In genomic region chr19:18931316-18932162, GRCh38 we compare ENCODE assay signal across 15 cellular contexts. TPM values are rescaled to one million over a fixed set of nuclear protein-coding genes. Genes with fewer than 3 reads are reported as not detected.
DNase-seq lines count a peak whose midpoint lies in the region; ATAC-seq, FAIRE-seq and TF ChIP-seq lines count a peak whose summit lies in the region.
"Had no signal": no experiment of that assay in that cellular context is flagged by ENCODE, and none has a peak within 500 bp of the region (broad histone marks: within the 10 kb centered on the region; RNA-seq: fewer than 3 reads in every experiment).

No MANE protein-coding gene starts in this region.

- no peaks in the 10 kb centered on the region for H3K9me3 ChIP-seq in HUES6 (ENCODE audit: control insufficient read depth, insufficient read depth, low read depth, low read length)
- no peaks in the 10 kb centered on the region for H3K9me3 ChIP-seq in T-helper 17 cell (ENCODE audit: control insufficient read depth, low read length, poor library complexity, severe bottlenecking)
- no peaks in the 10 kb centered on the region for H3K9me3 ChIP-seq in esophagus muscularis mucosa
- peaks cover 5% of the 10 kb centered on the region for H3K9me3 ChIP-seq in trophoblast cell (ENCODE audit: insufficient read depth, low read depth, low read length)
- H3K9me3 ChIP-seq: SJSA1 had no signal

- FAIRE-seq in HTR-8/SVneo (lab: Jason Lieb, UNC): no peak

- no peak overlapping the region for H2BK12ac ChIP-seq in trophoblast cell (ENCODE audit: low read length)

- H3K4me2 ChIP-seq in trophoblast cell (ENCODE audit: low read length): no peak overlapping the region

- H3K36me3 ChIP-seq in HUES6 (ENCODE audit: control insufficient read depth, insufficient read depth, low read length): peaks cover 24% of the 10 kb centered on the region
- H3K36me3 ChIP-seq in esophagus muscularis mucosa: peaks cover 15 to 84% (median 66%) of the 10 kb centered on the region in 4 donors
- H3K36me3 ChIP-seq in trophoblast cell (ENCODE audit: control insufficient read depth in 1 of 2, insufficient read depth in 2 of 2, low read length in 2 of 2): peaks cover 50 to 56% of the 10 kb centered on the region in 2 experiments

- no peak overlapping the region for H2BK120ac ChIP-seq in trophoblast cell (ENCODE audit: insufficient read depth, low read length, poor library complexity)

- H3K4me1 ChIP-seq in HUES6 (ENCODE audit: control insufficient read depth, insufficient read depth, low read length): peaks cover 6% of the 10 kb centered on the region
- H3K4me1 ChIP-seq in esophagus muscularis mucosa: peaks cover 0 to 14% (median 12%) of the 10 kb centered on the region in 4 donors
- H3K4me1 ChIP-seq in trophoblast cell (ENCODE audit: control insufficient read depth in 1 of 2, insufficient read depth in 2 of 2, low read length in 2 of 2): peaks cover 5 to 8% of the 10 kb centered on the region in 2 experiments
- H3K4me1 ChIP-seq: SJSA1 had no signal

- H4K91ac ChIP-seq in trophoblast cell (ENCODE audit: low read depth, low read length): no peak overlapping the region

- H4K8ac ChIP-seq in trophoblast cell (ENCODE audit: low read depth, low read length): no peak overlapping the region

- 0 out of 2 replicates have a peak, but pooled peaks cover 3% of the 10 kb centered on the region for H3K27me3 ChIP-seq in HUES6 (ENCODE audit: control insufficient read depth, insufficient read depth, low read length)
- no peaks in the 10 kb centered on the region for H3K27me3 ChIP-seq in esophagus muscularis mucosa
- no peaks in the 10 kb centered on the region for H3K27me3 ChIP-seq in trophoblast cell (ENCODE audit: insufficient read depth, low read length)
- H3K27me3 ChIP-seq: SJSA1 had no signal

- no peak for ATAC-seq in T-helper 17 cell

- H2BK5ac ChIP-seq in trophoblast cell (ENCODE audit: low read depth, low read length, poor library complexity): no peak overlapping the region

- no peak overlapping the region for H2AK5ac ChIP-seq in trophoblast cell (ENCODE audit: low read length)

- peak overlapping the region; percentile 83 for H3K4me3 Mint-ChIP-seq in T-helper 17 cell
- H3K4me3 Mint-ChIP-seq in progenitor cell of endocrine pancreas (ENCODE audit: low read depth): no peak overlapping the region

- H3K4me1 Mint-ChIP-seq in T-helper 17 cell (peaks cover 4% of the 10 kb centered on the region), progenitor cell of endocrine pancreas (ENCODE audit: low read depth) (no peaks in the 10 kb centered on the region)

- H3K14ac ChIP-seq in trophoblast cell (ENCODE audit: low read length): no peak overlapping the region

- DNase-seq in T-helper 17 cell (no peak), esophagus muscularis mucosa (ENCODE audit: extremely low spot score) (no peak), trophoblast cell (no peak), HTR-8/SVneo (ENCODE audit: insufficient read length, low spot score) (no peak), progenitor cell of endocrine pancreas (ENCODE audit: low spot score, unreplicated experiment) (no peak), COLO668 (lab: John Stamatoyannopoulos, UW; ENCODE audit: unreplicated experiment) (no peak)
- no peak for DNase-seq in stimulated activated naive CD4-positive, alpha-beta T cell treated with Interleukin-2 at 50 U/mL for 16 hours (lab: John Stamatoyannopoulos, UW)
- DNase-seq: GF-D8, NCI-H1092 treated with DMSO at 0.1 percent for 48 hours, NCI-H1694, NCI-H2107, NCI-H345 had no signal

- H4K12ac ChIP-seq in trophoblast cell (ENCODE audit: low read depth, low read length): no peak overlapping the region

- H3K4me3 ChIP-seq in HUES6 (ENCODE audit: low read depth, low read length) (peak overlapping the region; percentile 27; the same call in 1 of the 2 replicates), esophagus muscularis mucosa (peak overlapping the region in 3 of 4 donors; percentile 24 to 31 (median 29)), trophoblast cell (ENCODE audit: low read depth, low read length) (peak overlapping the region; percentile 26)
- H3K4me3 ChIP-seq: SJSA1 had no signal

- H3K27ac Mint-ChIP-seq in T-helper 17 cell (no peak overlapping the region), progenitor cell of endocrine pancreas (no peak overlapping the region)
- H3K27ac Mint-ChIP-seq: CD8-positive, alpha-beta T cell had no signal

- no peak overlapping the region for H3K23ac ChIP-seq in trophoblast cell (ENCODE audit: low read length)

- TF ChIP-seq CTCF in esophagus muscularis mucosa (IDR thresholded peaks at IDR 0.05): no peak
- no peak for TF ChIP-seq CTCF in progenitor cell of endocrine pancreas (IDR thresholded peaks at IDR 0.05; ENCODE audit: unreplicated experiment)

- H3K79me1 ChIP-seq in trophoblast cell (ENCODE audit: low read length): no peaks in the 10 kb centered on the region

- 77% methylated on average over 17 of the region's 34 CpGs for WGBS in esophagus muscularis mucosa
- WGBS in trophoblast cell (ENCODE audit: extremely low coverage, insufficient coverage, insufficient read length): no CpG with 5 or more reads among the region's 34 CpGs

- H3K79me2 ChIP-seq in trophoblast cell (ENCODE audit: control insufficient read depth, insufficient read depth, low read length, poor library complexity): no peaks in the 10 kb centered on the region

- H3K9me3 Mint-ChIP-seq in progenitor cell of endocrine pancreas (ENCODE audit: low read depth): no peaks in the 10 kb centered on the region
- H3K9me3 Mint-ChIP-seq: CD8-positive, alpha-beta T cell had no signal

- H3K9ac ChIP-seq in HUES6 (ENCODE audit: low read length) (no peak overlapping the region), trophoblast cell (ENCODE audit: low read length) (no peak overlapping the region)

- peaks cover 9% of the 10 kb centered on the region for H3K27me3 Mint-ChIP-seq in T-helper 17 cell
- H3K27me3 Mint-ChIP-seq in progenitor cell of endocrine pancreas: no peaks in the 10 kb centered on the region

- H3K18ac ChIP-seq in trophoblast cell (ENCODE audit: low read length): no peak overlapping the region

- H3K36me3 Mint-ChIP-seq in T-helper 17 cell (ENCODE audit: low read depth) (no peaks in the 10 kb centered on the region), progenitor cell of endocrine pancreas (ENCODE audit: insufficient read depth) (peaks cover 20% of the 10 kb centered on the region)

- TF ChIP-seq POLR2A in esophagus muscularis mucosa (IDR thresholded peaks at IDR 0.05; ENCODE audit: low read depth): no peak

- no peak overlapping the region for H3K4ac ChIP-seq in trophoblast cell (ENCODE audit: low read depth, low read length)

- H2AFZ ChIP-seq in trophoblast cell (ENCODE audit: insufficient read depth, low read length, poor library complexity): no peak overlapping the region

- H3K27ac ChIP-seq in HUES6 (ENCODE audit: low read depth, low read length): no peak overlapping the region
- H3K27ac ChIP-seq in esophagus muscularis mucosa (replicated peaks in 1 of 4): peak overlapping the region in 1 of 4 donors; percentile 36
- no peak overlapping the region for H3K27ac ChIP-seq in trophoblast cell (ENCODE audit: low read depth, low read length)
- H3K27ac ChIP-seq: SJSA1 had no signal

- intact Hi-C loops in esophagus muscularis mucosa (cut with DNase I): loop anchor here (10.0 kb wide), 1 partner anchor 53 kb away; no protein-coding TSS in a partner anchor

- no peak for TF ChIP-seq EP300 in esophagus muscularis mucosa (IDR thresholded peaks at IDR 0.05)

RNA-seq across cellular contexts. Expression of gene HOMER3, which starts 9.5 kb away (rescaled TPM):
- total RNA-seq in T-helper 17 cell (1 to 10 TPM; 3.3 to 4.7 TPM), esophagus muscularis mucosa (10 to 100 TPM; 26.7 to 47.8 (median 39.1) TPM), progenitor cell of endocrine pancreas (64.5 and 69.4 TPM in 2 replicates)
- 29.5 and 31.8 TPM in 2 replicates for polyA plus RNA-seq in trophoblast cell (2013)

RNA-seq across cellular contexts. Expression of gene DDX49, which starts 12.0 kb away (rescaled TPM):
- 10 to 100 TPM; 45.2 to 49.1 TPM for total RNA-seq in T-helper 17 cell
- 10 to 100 TPM; 38.4 to 42.6 (median 41.7) TPM for total RNA-seq in esophagus muscularis mucosa
- 21.8 TPM in 2 replicates for polyA plus RNA-seq in trophoblast cell (2013)
- total RNA-seq in progenitor cell of endocrine pancreas: 44.4 and 44.7 TPM in 2 replicates

RNA-seq across cellular contexts. Expression of gene COPE, which starts 12.4 kb away (rescaled TPM):
- total RNA-seq in T-helper 17 cell (100 to 1,000 TPM; 166 to 185 TPM), esophagus muscularis mucosa (100 to 1,000 TPM; 173 to 231 (median 210) TPM), progenitor cell of endocrine pancreas (189 and 192 TPM in 2 replicates)
- 314 and 349 TPM in 2 replicates for polyA plus RNA-seq in trophoblast cell (2013)

RNA-seq across cellular contexts. Expression of gene CERS1, which starts 35.6 kb away (rescaled TPM):
- not detected for total RNA-seq in T-helper 17 cell
- total RNA-seq in esophagus muscularis mucosa: 1 to 10 TPM in 3 of 4 donors, under 1 TPM in 1; 0.42 to 3.2 (median 1.1) TPM
- polyA plus RNA-seq in trophoblast cell (2013): 3.3 and 3.9 TPM in 2 replicates
- total RNA-seq in progenitor cell of endocrine pancreas: 20.1 and 20.9 TPM in 2 replicates
- total RNA-seq: CD8-positive, alpha-beta T cell; SJSA1 had no signal

Comparison
In these comparisons a context has a peak if more than half of its experiments do, and no peak if none do; other contexts are left out.
1. RNA of gene HOMER3, which starts 9.5 kb away (total RNA-seq): 64.5 to 69.4 TPM in progenitor cell of endocrine pancreas and 26.7 to 47.8 TPM in esophagus muscularis mucosa; 3.3 to 4.7 TPM in T-helper 17 cell; every median in the first group is over 4 times any median in the second.
2. Peak in every context shown above with its lines, with median percentiles within 50 percentile points of each other: H3K4me3 ChIP-seq.